8 cellular contexts compared by ENCODE assay signal in the genomic region with DNA sequence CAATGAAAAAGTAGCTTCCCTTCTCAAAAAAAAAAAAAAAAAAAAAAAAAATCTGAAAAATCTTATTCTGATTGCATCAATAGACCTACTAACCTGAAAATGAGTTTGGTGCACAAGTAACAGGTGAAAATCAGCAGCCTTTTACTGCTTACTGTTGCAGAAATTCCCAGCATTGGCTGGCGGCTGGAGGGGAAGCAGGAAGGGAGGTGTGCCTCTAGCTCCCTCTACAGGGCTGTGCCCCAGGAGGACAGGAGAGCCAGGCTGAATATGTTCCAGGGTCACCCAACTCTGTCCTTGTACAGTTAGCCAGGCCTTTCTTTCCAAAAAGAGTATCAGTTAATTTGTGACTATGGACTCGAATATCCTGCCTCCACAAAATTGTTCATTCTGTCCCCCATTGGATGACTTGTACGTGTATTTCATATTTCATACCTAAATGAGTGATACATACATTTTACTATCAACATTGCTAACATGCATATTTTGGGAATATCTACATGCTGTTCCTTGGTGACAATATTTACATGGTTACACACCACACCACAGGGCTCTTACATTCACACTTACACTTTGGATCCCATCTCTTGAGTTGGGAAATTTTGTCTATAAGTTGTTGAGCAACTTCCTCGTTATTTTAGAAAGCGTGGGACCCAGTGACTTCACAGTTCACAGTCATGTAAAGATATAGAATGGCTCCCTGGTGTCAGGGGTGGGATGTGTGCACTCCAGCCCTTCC.
DNase-seq lines count a peak whose midpoint lies in the region; ATAC-seq lines count a peak whose summit lies in the region.

No MANE protein-coding gene starts in this region.

- ATAC-seq in right cardiac atrium = peak; percentile 81 to 84
- no peak for ATAC-seq in GM21447 (IDR thresholded peaks at IDR 0.05; ENCODE audit: unreplicated experiment)

- intact Hi-C loops in right cardiac atrium (cut with DNase I) = loop anchor here (1.0 to 10.0 kb wide), 6 partner anchors 73 to 124 kb away; a partner anchor contains a TSS

- H3K4me3 ChIP-seq in right cardiac atrium (ENCODE audit: low read length) = no peak overlapping the region

- DNase-seq in GM03348 (ENCODE audit: low spot score) (peak; percentile 67), HuH-7 (ENCODE audit: low spot score) (peak; percentile 69), SHP77 treated with DMSO at 0.1 percent for 48 hours (lab: John Stamatoyannopoulos, UW) (peak; percentile 6), amniotic epithelial cell (ENCODE audit: low read depth) (peak; percentile 60), right cardiac atrium (peak; percentile 79 to 90 (median 83)), renal cortical epithelial cell (ENCODE audit: low read depth) (peak; percentile 74), cerebellar nuclear complex (lab: John Stamatoyannopoulos, UW) (no peak)

- H3K4me1 ChIP-seq in right cardiac atrium (ENCODE audit: control insufficient read depth, insufficient read depth, low read length) = peaks cover 8% of the 10 kb centered on the region

- peak overlapping the region; percentile 85 for H3K27ac ChIP-seq in right cardiac atrium (ENCODE audit: low read length)

- no peaks in the 10 kb centered on the region for H3K27me3 ChIP-seq in right cardiac atrium (ENCODE audit: control insufficient read depth, insufficient read depth)

- H3K9me3 ChIP-seq in right cardiac atrium (ENCODE audit: control insufficient read depth, low read length) = no peaks in the 10 kb centered on the region

- WGBS in right cardiac atrium = 28% methylated on average over 5 of the region's 5 CpGs

Comparison
In these comparisons a context has a peak if more than half of its experiments do, and no peak if none do; other contexts are left out.
1. DNase-seq: peak in GM03348 (single experiment), HuH-7 (single experiment), SHP77 treated with DMSO at 0.1 percent for 48 hours (single experiment), amniotic epithelial cell (single experiment), right cardiac atrium (3 of 3) and renal cortical epithelial cell (single experiment); none in cerebellar nuclear complex (0 of 2).